Comparison of ENCODE assay signal across 2 cellular contexts in genomic region chr3:39191103-39191502, GRCh38.
TF ChIP-seq lines count a peak whose summit lies in the region.

No MANE protein-coding gene starts in this region.

TF ChIP-seq in GM12878, 131 proteins besides CTCF, POLR2A, EP300 and RAD21:
- no peak for TF ChIP-seq POLR2AphosphoS2 (IDR thresholded peaks at IDR 0.05; ENCODE audit: low read depth, low read length)
TF ChIP-seq in GM12878: peak in this region for 0.

TF ChIP-seq in SK-N-SH treated with all-trans-retinoic acid at 6 μM for 48 hours, 23 proteins besides CTCF, POLR2A, EP300 and RAD21:
- TF ChIP-seq CSRNP3 (CRISPR knock-in tag; IDR thresholded peaks at IDR 0.05): no peak
- no peak for TF ChIP-seq ZNF565 (CRISPR knock-in tag; conservative IDR thresholded peaks at IDR 0.05; ENCODE audit: low read depth)
- TF ChIP-seq PPARA (CRISPR knock-in tag; IDR thresholded peaks at IDR 0.05; ENCODE audit: borderline replicate concordance): no peak
- no peak for TF ChIP-seq CSDC2 (CRISPR knock-in tag; IDR thresholded peaks at IDR 0.05)
- TF ChIP-seq ZNF8 (CRISPR knock-in tag; IDR thresholded peaks at IDR 0.05): no peak
- no peak for TF ChIP-seq GLIS3 (CRISPR knock-in tag; IDR thresholded peaks at IDR 0.05)
- TF ChIP-seq POU6F1 (CRISPR knock-in tag; IDR thresholded peaks at IDR 0.05; ENCODE audit: borderline replicate concordance, low read depth): no peak
- TF ChIP-seq TOX (CRISPR knock-in tag; IDR thresholded peaks at IDR 0.05; ENCODE audit: borderline replicate concordance): no peak
- TF ChIP-seq ZC3H10 (CRISPR knock-in tag; IDR thresholded peaks at IDR 0.05): no peak
- TF ChIP-seq ZFP3 (CRISPR knock-in tag; IDR thresholded peaks at IDR 0.05): no peak
- TF ChIP-seq ESRRG (CRISPR knock-in tag; IDR thresholded peaks at IDR 0.05): no peak
- TF ChIP-seq TCF4 (CRISPR knock-in tag; IDR thresholded peaks at IDR 0.05; ENCODE audit: borderline replicate concordance): no peak
